Comparison of ENCODE assay signal across 9 cellular contexts in genomic region chr4:103996637-103997036, GRCh38.
DNase-seq lines count a peak whose midpoint lies in the region; ATAC-seq and TF ChIP-seq lines count a peak whose summit lies in the region.
"Had no signal": no experiment of that assay in that cellular context is flagged by ENCODE, and none has a peak within 500 bp of the region (broad histone marks: within the 10 kb centered on the region; RNA-seq: fewer than 3 reads in every experiment).

No MANE protein-coding gene starts in this region.

- H3K4me3 ChIP-seq in brain microvascular endothelial cell (ENCODE audit: low read depth, low read length) (no peak overlapping the region), mesodermal cell (ENCODE audit: extremely low read depth, insufficient read depth, low read length, poor library complexity, severe bottlenecking) (peak overlapping the region; percentile 12)

- intact Hi-C loops in Calu3 (cut with micrococcal nuclease; ENCODE audit: unreplicated experiment), result loop anchor here (5.0 to 10.0 kb wide), 2 partner anchors 866 to 1478 kb away; partner anchors contain the start of gene PPA2

- H3K36me3 Mint-ChIP-seq in Calu3 (ENCODE audit: insufficient read depth, unreplicated experiment), result no peaks in the 10 kb centered on the region

- no TSS peak for BruUV-seq in Calu3 (replicated peaks; lab: Mats Ljungman, UMichigan)

- H3K27ac ChIP-seq in brain microvascular endothelial cell (no peak overlapping the region), mesodermal cell (ENCODE audit: low read depth, low read length, severe bottlenecking) (peak overlapping the region; percentile 96)

- H3K36me3 ChIP-seq in brain microvascular endothelial cell (replicated peaks), result no peaks in the 10 kb centered on the region
- H3K36me3 ChIP-seq in mesodermal cell (ENCODE audit: control insufficient read depth, insufficient read depth, low read length), result no peaks in the 10 kb centered on the region

- H3K4me3 Mint-ChIP-seq in Calu3 (ENCODE audit: low read depth, unreplicated experiment), result no peak overlapping the region
- H3K4me3 Mint-ChIP-seq: activated naive CD4-positive, alpha-beta T cell treated with anti-CD3 and anti-CD28 coated beads for 36 hours had no signal

- TF ChIP-seq CTCF in Calu3 (IDR thresholded peaks at IDR 0.05; ENCODE audit: unreplicated experiment) (no peak), brain microvascular endothelial cell (IDR thresholded peaks at IDR 0.05; ENCODE audit: low read depth, low read length, missing control alignments) (no peak)

- no CpG with 5 or more reads among the region's 2 CpGs for WGBS in mesodermal cell (ENCODE audit: insufficient coverage in 2 of 2), 2 experiments

- no peaks in the 10 kb centered on the region for H3K27me3 ChIP-seq in brain microvascular endothelial cell (replicated peaks)

- no peaks in the 10 kb centered on the region for H3K27me3 Mint-ChIP-seq in Calu3 (ENCODE audit: unreplicated experiment)

- CTCF ChIA-PET in Calu3 (lab: Charles Lee), result interaction anchor here (0.6 to 1.2 kb wide), 3 partner anchors 66 to 1476 kb away, joined by 3 to 7 read pairs (median 3); no protein-coding TSS in a partner anchor

- DNase-seq in Calu3 (peak; percentile 44), LHCN-M2 (ENCODE audit: low read depth) (peak; percentile 92), brain microvascular endothelial cell (peak; percentile 45), AG08395 (ENCODE audit: low spot score) (no peak)
- no peak for DNase-seq in stimulated activated CD4-positive, alpha-beta T cell treated with anti-CD3 and anti-CD28 coated beads, Interleukin-2, amount 100 ng/mL, for 24 hours
- DNase-seq: activated naive CD4-positive, alpha-beta T cell treated with anti-CD3 and anti-CD28 coated beads for 36 hours had no signal

- no peaks in the 10 kb centered on the region for H3K4me1 ChIP-seq in mesodermal cell (ENCODE audit: control insufficient read depth, insufficient read depth, low read length, poor library complexity, severe bottlenecking)

- H3K27ac Mint-ChIP-seq in Calu3 (ENCODE audit: unreplicated experiment), result no peak overlapping the region
- H3K27ac Mint-ChIP-seq: activated naive CD4-positive, alpha-beta T cell treated with anti-CD3 and anti-CD28 coated beads for 36 hours had no signal

- no peak for ATAC-seq in HG02870 (IDR thresholded peaks at IDR 0.05; ENCODE audit: unreplicated experiment)
- ATAC-seq in HG03108 (IDR thresholded peaks at IDR 0.05; ENCODE audit: unreplicated experiment), result no peak

- peaks cover 6% of the 10 kb centered on the region for H3K9me3 ChIP-seq in mesodermal cell (ENCODE audit: control insufficient read depth, low read length)

- in situ Hi-C loops in brain microvascular endothelial cell (cut with HindIII; ENCODE audit: low pct_ligation_motif_present, low sequenced_read_pairs), result no loop called here

- H3K4me1 Mint-ChIP-seq in Calu3 (ENCODE audit: low read depth, unreplicated experiment), result no peaks in the 10 kb centered on the region

- H3K9me3 Mint-ChIP-seq in Calu3 (ENCODE audit: low read depth, unreplicated experiment), result peaks cover 3% of the 10 kb centered on the region

Comparison
In these comparisons a context has a peak if more than half of its experiments do, and no peak if none do; other contexts are left out.
1. DNase-seq: peak in Calu3 (single experiment), LHCN-M2 (single experiment) and brain microvascular endothelial cell (single experiment); none in stimulated activated CD4-positive, alpha-beta T cell treated with anti-CD3 and anti-CD28 coated beads, Interleukin-2, amount 100 ng/mL, for 24 hours (0 of 2) and AG08395 (single experiment).